8 cellular contexts compared by ENCODE assay signal in the genomic region with DNA sequence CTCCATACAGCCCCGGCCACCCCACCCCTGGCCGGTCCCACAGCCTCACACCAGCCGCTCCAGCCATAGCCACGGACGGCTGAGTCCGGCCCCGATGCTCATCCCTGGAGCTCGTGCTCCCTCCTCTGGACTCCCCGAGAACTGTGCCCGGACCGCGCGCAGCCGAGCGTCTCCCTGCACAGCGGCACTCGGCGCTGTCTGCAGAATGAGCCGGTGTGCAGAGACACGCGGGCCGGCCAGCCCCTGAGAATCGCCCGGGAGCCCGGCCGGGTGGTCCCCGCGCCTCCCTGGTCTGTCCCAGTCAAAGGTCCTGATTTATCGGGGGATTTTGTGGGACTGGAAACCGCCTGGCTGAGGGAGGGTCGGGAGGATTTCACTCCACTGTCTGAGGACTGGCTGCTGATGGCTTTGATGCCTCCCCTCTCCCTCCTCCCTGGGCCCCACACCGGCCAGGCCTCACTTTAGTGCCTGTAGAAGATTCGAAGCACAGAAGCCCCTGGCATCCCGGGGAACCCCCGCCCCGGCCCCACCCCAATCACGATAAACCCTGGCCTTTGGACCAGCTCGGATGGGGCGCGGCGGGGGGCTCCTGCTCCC.
A peak's percentile ranks its signal among the peaks of the same experiment; 100 is the strongest.
DNase-seq lines count a peak whose midpoint lies in the region; ATAC-seq, FAIRE-seq and TF ChIP-seq lines count a peak whose summit lies in the region.

No MANE protein-coding gene starts in this region.

- no peak for FAIRE-seq in HepG2 (lab: Jason Lieb, UNC)

- H2AFZ ChIP-seq in HepG2 (ENCODE audit: low read length) = no peak overlapping the region

- DNase-seq in SKM-1 treated with dmso at 0.1 percent for 144 hours (lab: John Stamatoyannopoulos, UW; ENCODE audit: unreplicated experiment) = peak; percentile 24
- DNase-seq in SKM-1 (lab: John Stamatoyannopoulos, UW; ENCODE audit: unreplicated experiment) = no peak
- peak; percentile 55 for DNase-seq in NCI-H1105 treated with DMSO at 0.1 percent for 48 hours (lab: John Stamatoyannopoulos, UW)
- DNase-seq in activated CD4-positive, CD25-positive, alpha-beta regulatory T cell treated with anti-CD3 and anti-CD28 coated beads, Interleukin-2, amount 50 U/mL, for 16 hours (ENCODE audit: low read depth, low spot score) = peak; percentile 26
- DNase-seq in caudate nucleus (lab: John Stamatoyannopoulos, UW) = peak in 48 of 61 donors; percentile 0 to 62 (median 30)
- DNase-seq in HepG2 (ENCODE audit: low spot score) = peak; percentile 15
- peak; percentile 24 to 66 (median 40) for DNase-seq in stimulated activated CD4-positive, alpha-beta T cell treated with anti-CD3 and anti-CD28 coated beads, TNF-alpha, amount 100 ng/mL, for 1 hour (ENCODE audit: low read depth in 3 of 3, low spot score in 1 of 3)

- H3K4me1 ChIP-seq in HepG2 (ENCODE audit: insufficient read depth, low read length) = no peaks in the 10 kb centered on the region

- no peak overlapping the region for H3K9ac ChIP-seq in HepG2 (ENCODE audit: insufficient read depth, low read depth, low read length)

- CTCF ChIA-PET in HepG2 (lab: Yijun Ruan, JAX; ENCODE audit: low intra/inter-chr PET ratio, low total read pairs) = no interaction called here

- H3K79me2 ChIP-seq in HepG2 (ENCODE audit: insufficient read depth, low read length) = no peaks in the 10 kb centered on the region

- TF ChIP-seq EP300 in HepG2 (IDR thresholded peaks at IDR 0.05; ENCODE audit: low read depth in 2 of 2, low read length in 2 of 2) = no peak
- TF ChIP-seq EP300 in HepG2 (CRISPR knock-in tag; IDR thresholded peaks at IDR 0.05; ENCODE audit: borderline replicate concordance) = no peak

- no TSS peak for BruUV-seq in HepG2 (replicated peaks; lab: Mats Ljungman, UMichigan)

- TF ChIP-seq POLR2A in HepG2 (IDR thresholded peaks at IDR 0.05; ENCODE audit: insufficient read depth in 1 of 2, low read depth in 2 of 2, low read length in 2 of 2) = no peak

- POLR2A ChIA-PET in HepG2 (lab: Yijun Ruan, JAX) = no interaction called here

- H3K27ac ChIP-seq in caudate nucleus (ENCODE audit: low read depth, low read length) = no peak overlapping the region
- H3K27ac ChIP-seq in HepG2 (ENCODE audit: extremely low read length, insufficient read depth, low read length) = no peak overlapping the region

- no peak overlapping the region for H3K4me3 ChIP-seq in HepG2 (replicated peaks in 1 of 3; ENCODE audit: insufficient read depth in 1 of 3, low read depth in 2 of 3, low read length in 3 of 3)

- intact Hi-C loops in HepG2 (cut with micrococcal nuclease; ENCODE audit: unreplicated experiment) = loop anchor here (10.0 kb wide), 1 partner anchor 290 kb away; no protein-coding TSS in a partner anchor

- H3K4me2 ChIP-seq in HepG2 (ENCODE audit: low read depth, low read length) = no peak overlapping the region

- peak; percentile 65 for TF ChIP-seq RAD21 in HepG2 (CRISPR knock-in tag; IDR thresholded peaks at IDR 0.05)

- WGBS in HepG2 (ENCODE audit: low lambda C conversion rate) = no CpG with 5 or more reads among the region's 41 CpGs

- no peaks in the 10 kb centered on the region; the same call in 1 of the 2 replicates for H4K20me1 ChIP-seq in HepG2 (ENCODE audit: insufficient read depth, low read length)

- no peaks in the 10 kb centered on the region for H3K9me3 ChIP-seq in HepG2 (ENCODE audit: low read length)

- peak; percentile 96 for ATAC-seq in HepG2
- ATAC-seq in HG02610 (IDR thresholded peaks at IDR 0.05; ENCODE audit: unreplicated experiment) = no peak

- H3K27me3 ChIP-seq in HepG2 (ENCODE audit: control insufficient read depth in 1 of 2, insufficient read depth in 2 of 2, low read length in 2 of 2) = peaks cover 17 to 73% of the 10 kb centered on the region in 2 experiments

- in situ Hi-C loops in HepG2 (cut with HindIII; ENCODE audit: extremely low pct_ligation_motif_present, low pct_unique_long_range_greater_than_20kb) = no loop called here

- TF ChIP-seq CTCF in HepG2 (CRISPR knock-in tag; IDR thresholded peaks at IDR 0.05) = peak; percentile 86

- no peaks in the 10 kb centered on the region for H3K36me3 ChIP-seq in HepG2 (replicated peaks in 1 of 2; ENCODE audit: control insufficient read depth in 1 of 2, insufficient read depth in 2 of 2, low read length in 2 of 2)

TF ChIP-seq in HepG2, 621 proteins besides CTCF, POLR2A, EP300 and RAD21:
- peak; percentile 13; the same call in 1 of the 2 replicates for TF ChIP-seq ZNF768 (CRISPR knock-in tag; IDR thresholded peaks at IDR 0.05)
- TF ChIP-seq MTF2 (CRISPR knock-in tag; IDR thresholded peaks at IDR 0.05; ENCODE audit: borderline replicate concordance) = peak; percentile 84; the same call in 1 of the 2 replicates
- no peak for TF ChIP-seq ZBTB21 (CRISPR knock-in tag; IDR thresholded peaks at IDR 0.05)
- 0 out of 2 replicates have a peak, but pooled peaks have one; percentile 34 for TF ChIP-seq KDM2A (CRISPR knock-in tag; IDR thresholded peaks at IDR 0.05; ENCODE audit: borderline replicate concordance, low read depth)
- TF ChIP-seq STAG1 (CRISPR knock-in tag; IDR thresholded peaks at IDR 0.05) = peak; percentile 80
- no peak for TF ChIP-seq ZNF121 (CRISPR knock-in tag; IDR thresholded peaks at IDR 0.05)
- no peak for TF ChIP-seq ATF7 (IDR thresholded peaks at IDR 0.05)
- TF ChIP-seq ATF7 (CRISPR knock-in tag; IDR thresholded peaks at IDR 0.05) = no peak
- peak; percentile 59; the same call in 1 of the 2 replicates for TF ChIP-seq ZNF263 (CRISPR knock-in tag; IDR thresholded peaks at IDR 0.05)
- TF ChIP-seq HNRNPLL (IDR thresholded peaks at IDR 0.05; ENCODE audit: low read depth, low read length, poor library complexity, severe bottlenecking) = peak; percentile 37
- 0 out of 2 replicates have a peak, but pooled peaks have one; percentile 41 for TF ChIP-seq NFATC3 (CRISPR knock-in tag; IDR thresholded peaks at IDR 0.05)
- no peak for TF ChIP-seq PPARG (CRISPR knock-in tag; conservative IDR thresholded peaks at IDR 0.05)
TF ChIP-seq in HepG2: peak in this region for 7.
